ENCODE assay signal across 36 cellular contexts in the genomic region with DNA sequence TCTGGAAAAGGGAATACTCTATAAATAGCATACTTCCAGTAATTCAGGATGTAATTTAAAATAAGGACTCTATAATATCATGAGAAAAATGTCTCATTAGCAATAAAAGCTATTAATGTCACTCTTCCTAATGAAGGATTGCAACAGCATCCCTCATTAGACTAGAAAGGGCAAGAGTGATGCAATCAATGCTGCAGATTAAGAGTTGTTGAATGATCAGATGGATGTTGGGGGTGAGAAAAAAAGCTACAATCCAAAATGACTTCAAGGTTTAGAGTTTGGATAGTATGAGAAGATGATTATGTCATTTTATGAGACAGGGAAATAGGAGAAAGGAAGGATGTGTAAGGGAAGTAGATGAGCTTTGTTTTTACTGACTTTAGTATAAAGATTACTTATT.
"Had no signal": no experiment of that assay in that cellular context is flagged by ENCODE, and none has a peak within 500 bp of the region (broad histone marks: within the 10 kb centered on the region; RNA-seq: fewer than 3 reads in every experiment).

No MANE protein-coding gene starts in this region.

- DNase-seq: Karpas-422, Kasumi-1, MG63, MM.1S, MV-4-11, NCI-H1048, NCI-H1092, NCI-H1092 treated with DMSO at 0.1 percent for 48 hours, NCI-H1105, NCI-H1105 treated with DMSO at 0.1 percent for 48 hours, NCI-H1417, NCI-H1417 treated with DMSO at 0.1 percent for 48 hours, NCI-H1436, NCI-H1436 treated with DMSO at 0.1 percent for 48 hours, NCI-H146, NCI-H1694, NCI-H1694 treated with DMSO at 0.1 percent for 48 hours, NCI-H187, NCI-H187 treated with DMSO at 0.1 percent for 48 hours, NCI-H1930, NCI-H2029, NCI-H2029 treated with DMSO at 0.1 percent for 48 hours, NCI-H2081, NCI-H2081 treated with DMSO at 0.1 percent for 48 hours, NCI-H2107, NCI-H2171, NCI-H2171 treated with DMSO at 0.1 percent for 48 hours, NCI-H2227 treated with DMSO at 0.1 percent for 48 hours, NCI-H226, NCI-H345, NCI-H446, NCI-H446 treated with DMSO at 0.1 percent for 48 hours, NCI-H510A, NCI-H510A treated with DMSO at 0.1 percent for 48 hours, NCI-H524, NCI-H524 treated with DMSO at 0.1 percent for 48 hours had no signal

- H3K4me3 ChIP-seq: MG63 had no signal

- H3K36me3 ChIP-seq: MG63 had no signal

- H3K27me3 ChIP-seq: MG63 had no signal

- H3K9me3 ChIP-seq: MG63 had no signal
